ENCODE assay signal across 18 cellular contexts in genomic region chr10:126050301-126050700, GRCh38.
"Had no signal": no experiment of that assay in that cellular context is flagged by ENCODE, and none has a peak within 500 bp of the region (broad histone marks: within the 10 kb centered on the region; RNA-seq: fewer than 3 reads in every experiment).

No MANE protein-coding gene starts in this region.

- DNase-seq: activated CD4-positive, alpha-beta T cell treated with anti-CD3 and anti-CD28 coated beads, Interleukin-2, amount 50 U/mL, for 48 hours; activated naive CD4-positive, alpha-beta T cell treated with anti-CD3 and anti-CD28 coated beads, Interleukin-2, amount 10 ng/mL, durations not matched to agents 7 days and 5 days; colonic mucosa; effector memory CD4-positive, alpha-beta T cell; mucosa of descending colon; natural killer cell; nucleus accumbens; stimulated activated CD4-positive, alpha-beta T cell treated with anti-CD3 and anti-CD28 coated beads, Interleukin-15, amount 100 ng/mL, for 24 hours; stimulated activated CD4-positive, alpha-beta T cell treated with anti-CD3 and anti-CD28 coated beads, Interleukin-4, amount 100 ng/mL, for 1 hour; stimulated activated naive CD4-positive, alpha-beta T cell; substantia nigra; T-helper 1 cell; upper lobe of left lung had no signal

- H3K9me3 Mint-ChIP-seq: activated T-helper 2 cell treated with anti-CD3 and anti-CD28 coated beads, Interferon-gamma antibody, Interleukin-2, Interleukin-4, amounts not matched to agents 10 μg/mL and 5 μg/mL and 100 μg/mL, durations not matched to agents 14 hours and 24 hours and 36 hours; natural killer cell had no signal

- ATAC-seq: mucosa of descending colon, natural killer cell had no signal

- H3K27ac ChIP-seq: colonic mucosa, lower lobe of right lung, SK-N-MC, upper lobe of left lung, VCaP had no signal

- H3K27me3 ChIP-seq: colonic mucosa, heart left ventricle, upper lobe of left lung had no signal

- H3K36me3 ChIP-seq: colonic mucosa, heart left ventricle, lower lobe of right lung, upper lobe of left lung had no signal

- H3K4me1 Mint-ChIP-seq: activated naive CD4-positive, alpha-beta T cell treated with anti-CD3 and anti-CD28 coated beads, Interleukin-2, amount 10 ng/mL, durations not matched to agents 7 days and 5 days had no signal

- H3K4me3 Mint-ChIP-seq: activated naive CD4-positive, alpha-beta T cell treated with anti-CD3 and anti-CD28 coated beads, Interleukin-2, amount 10 ng/mL, durations not matched to agents 7 days and 5 days; natural killer cell had no signal

- H3K27ac Mint-ChIP-seq: activated naive CD4-positive, alpha-beta T cell treated with anti-CD3 and anti-CD28 coated beads, Interleukin-2, amount 10 ng/mL, durations not matched to agents 7 days and 5 days; activated T-helper 2 cell treated with anti-CD3 and anti-CD28 coated beads, Interferon-gamma antibody, Interleukin-2, Interleukin-4, amounts not matched to agents 10 μg/mL and 5 μg/mL and 100 μg/mL, durations not matched to agents 14 hours and 24 hours and 36 hours; natural killer cell had no signal

- H3K9me3 ChIP-seq: colonic mucosa, heart left ventricle, lower lobe of right lung, mucosa of descending colon, upper lobe of left lung had no signal

- H3K27me3 Mint-ChIP-seq: activated naive CD4-positive, alpha-beta T cell treated with anti-CD3 and anti-CD28 coated beads, Interleukin-2, amount 10 ng/mL, durations not matched to agents 7 days and 5 days had no signal

- H3K36me3 Mint-ChIP-seq: activated naive CD4-positive, alpha-beta T cell treated with anti-CD3 and anti-CD28 coated beads, Interleukin-2, amount 10 ng/mL, durations not matched to agents 7 days and 5 days; natural killer cell had no signal

- H3K4me3 ChIP-seq: colonic mucosa, heart left ventricle, lower lobe of right lung, mucosa of descending colon, SK-N-MC, upper lobe of left lung had no signal

- H3K4me1 ChIP-seq: colonic mucosa had no signal
